ENCODE assay signal across 26 cellular contexts in genomic region chr2:151292124-151292523, GRCh38. TPM values are rescaled to one million over a fixed set of nuclear protein-coding genes. Genes with fewer than 3 reads are reported as not detected.
DNase-seq lines count a peak whose midpoint lies in the region; ATAC-seq, FAIRE-seq and TF ChIP-seq lines count a peak whose summit lies in the region.
"Had no signal": no experiment of that assay in that cellular context is flagged by ENCODE, and none has a peak within 500 bp of the region (broad histone marks: within the 10 kb centered on the region; RNA-seq: fewer than 3 reads in every experiment).

No MANE protein-coding gene starts in this region.

- POLR2A ChIA-PET in A673 (lab: Charles Lee; ENCODE audit: low non-redundant PET) = no interaction called here

- no peak for TF ChIP-seq CTCF in A673 (conservative IDR thresholded peaks at IDR 0.05; ENCODE audit: low read depth, low read length)

- H3K4me3 ChIP-seq in A673 (ENCODE audit: low read depth, low read length, poor library complexity, severe bottlenecking) = no peak overlapping the region
- H3K4me3 ChIP-seq in BLaER1 treated with 17β-estradiol and CSF1 and Interleukin-3, amounts not matched to agents 10 nM and 100 nM = no peak overlapping the region
- H3K4me3 ChIP-seq: GM12878, Peyer's patch, SK-N-MC had no signal

- BruUV-seq in A673 (replicated peaks; lab: Mats Ljungman, UMichigan) = no TSS peak

- DNase-seq in A673 (ENCODE audit: low spot score) (no peak), OCI-M1 (lab: John Stamatoyannopoulos, UW) (peak; percentile 69), left lobe of liver (ENCODE audit: low spot score) (no peak), 8988T (no peak), H54 (ENCODE audit: insufficient read length, low spot score) (no peak)
- DNase-seq in activated T-helper 1 cell treated with anti-CD3 and anti-CD28 coated beads, Interleukin-12 subunit alpha, Interleukin-12 subunit beta, Interleukin-2, Interleukin-4 antibody, amounts not matched to agents 30 ng/mL and 10 ng/mL and 1 ng/mL, durations not matched to agents 14 hours and 24 hours and 36 hours (ENCODE audit: low spot score) = no peak
- DNase-seq: BE2C; Caco-2; CD4-positive, CD25-positive, alpha-beta regulatory T cell; DMS79; EL; GDM1; GOT3; HCEC 1CT; NCI-H1048; NCI-H1417; NCI-H1694; NCI-H2029 treated with DMSO at 0.1 percent for 48 hours; NCI-H446 treated with DMSO at 0.1 percent for 48 hours; NCI-H69; Peyer's patch; SIG-M5 had no signal

- no peak overlapping the region for H3K27ac Mint-ChIP-seq in activated T-helper 1 cell treated with anti-CD3 and anti-CD28 coated beads, Interleukin-12 subunit alpha, Interleukin-12 subunit beta, Interleukin-2, Interleukin-4 antibody, amounts not matched to agents 30 ng/mL and 10 ng/mL and 1 ng/mL, durations not matched to agents 14 hours and 24 hours and 36 hours

- H3K4me1 Mint-ChIP-seq in activated T-helper 1 cell treated with anti-CD3 and anti-CD28 coated beads, Interleukin-12 subunit alpha, Interleukin-12 subunit beta, Interleukin-2, Interleukin-4 antibody, amounts not matched to agents 30 ng/mL and 10 ng/mL and 1 ng/mL, durations not matched to agents 14 hours and 24 hours and 36 hours (ENCODE audit: low read depth) = peaks cover 33% of the 10 kb centered on the region

- peaks cover 4% of the 10 kb centered on the region for H3K9me3 Mint-ChIP-seq in activated T-helper 1 cell treated with anti-CD3 and anti-CD28 coated beads, Interleukin-12 subunit alpha, Interleukin-12 subunit beta, Interleukin-2, Interleukin-4 antibody, amounts not matched to agents 30 ng/mL and 10 ng/mL and 1 ng/mL, durations not matched to agents 14 hours and 24 hours and 36 hours

- CTCF ChIA-PET in A673 (lab: Charles Lee) = no interaction called here

- peak; percentile 40 for ATAC-seq in left lobe of liver
- ATAC-seq in HG03175 (IDR thresholded peaks at IDR 0.05; ENCODE audit: unreplicated experiment) = no peak
- ATAC-seq: GM12878 had no signal

- TF ChIP-seq POLR2A in H54 (IDR thresholded peaks at IDR 0.05; ENCODE audit: low read depth, low read length) = no peak

- no peaks in the 10 kb centered on the region for H4K20me1 ChIP-seq in BLaER1 treated with 17β-estradiol and CSF1 and Interleukin-3, amounts not matched to agents 10 nM and 100 nM

- no peak overlapping the region for H3K4me3 Mint-ChIP-seq in activated T-helper 1 cell treated with anti-CD3 and anti-CD28 coated beads, Interleukin-12 subunit alpha, Interleukin-12 subunit beta, Interleukin-2, Interleukin-4 antibody, amounts not matched to agents 30 ng/mL and 10 ng/mL and 1 ng/mL, durations not matched to agents 14 hours and 24 hours and 36 hours

- no peaks in the 10 kb centered on the region for H3K9me3 ChIP-seq in A673 (ENCODE audit: low read depth, low read length, poor library complexity, severe bottlenecking)
- H3K9me3 ChIP-seq in BLaER1 treated with 17β-estradiol and CSF1 and Interleukin-3, amounts not matched to agents 10 nM and 100 nM (replicated peaks in 1 of 11) = peaks cover 0 to 13% (median 9%) of the 10 kb centered on the region in 11 experiments; a peak in 10 of 22 replicates
- H3K9me3 ChIP-seq: BE2C, Caco-2, Peyer's patch had no signal

- H3K4me2 ChIP-seq in BLaER1 treated with 17β-estradiol and CSF1 and Interleukin-3, amounts not matched to agents 10 nM and 100 nM = peak overlapping the region in 7 of 11 experiments; percentile 6 to 44 (median 20); a peak in 7 of 22 replicates

- peak overlapping the region; percentile 33 for H3K27ac ChIP-seq in A673 (ENCODE audit: low read depth, low read length, poor library complexity, severe bottlenecking)
- no peak overlapping the region for H3K27ac ChIP-seq in BLaER1 treated with 17β-estradiol and CSF1 and Interleukin-3, amounts not matched to agents 10 nM and 100 nM
- H3K27ac ChIP-seq: Peyer's patch, SK-N-MC had no signal

- no peak overlapping the region for H3K9ac ChIP-seq in BLaER1 treated with 17β-estradiol and CSF1 and Interleukin-3, amounts not matched to agents 10 nM and 100 nM

- peaks cover 11% of the 10 kb centered on the region for H3K36me3 Mint-ChIP-seq in activated T-helper 1 cell treated with anti-CD3 and anti-CD28 coated beads, Interleukin-12 subunit alpha, Interleukin-12 subunit beta, Interleukin-2, Interleukin-4 antibody, amounts not matched to agents 30 ng/mL and 10 ng/mL and 1 ng/mL, durations not matched to agents 14 hours and 24 hours and 36 hours (ENCODE audit: low read depth)
- H3K36me3 Mint-ChIP-seq: CD4-positive, CD25-positive, alpha-beta regulatory T cell had no signal

- no peaks in the 10 kb centered on the region for H3K27me3 ChIP-seq in A673 (replicated peaks; ENCODE audit: insufficient read depth, low read depth, low read length, poor library complexity)
- no peaks in the 10 kb centered on the region for H3K27me3 ChIP-seq in BLaER1 treated with 17β-estradiol and CSF1 and Interleukin-3, amounts not matched to agents 10 nM and 100 nM
- H3K27me3 ChIP-seq: BE2C, Peyer's patch had no signal

- peaks cover 39% of the 10 kb centered on the region for H3K4me1 ChIP-seq in A673 (ENCODE audit: insufficient read depth, low read length, poor library complexity, severe bottlenecking)
- H3K4me1 ChIP-seq in BLaER1 treated with 17β-estradiol and CSF1 and Interleukin-3, amounts not matched to agents 10 nM and 100 nM = peaks cover 26 to 39% (median 33%) of the 10 kb centered on the region in 10 experiments
- H3K4me1 ChIP-seq: BE2C, Caco-2 had no signal

- H3K27me3 Mint-ChIP-seq in activated T-helper 1 cell treated with anti-CD3 and anti-CD28 coated beads, Interleukin-12 subunit alpha, Interleukin-12 subunit beta, Interleukin-2, Interleukin-4 antibody, amounts not matched to agents 30 ng/mL and 10 ng/mL and 1 ng/mL, durations not matched to agents 14 hours and 24 hours and 36 hours (ENCODE audit: insufficient read depth) = peaks cover 8% of the 10 kb centered on the region

- no peak for FAIRE-seq in H54 (lab: Jason Lieb, UNC)
- FAIRE-seq: GM12878 had no signal

- intact Hi-C loops in A673 (cut with micrococcal nuclease; ENCODE audit: unreplicated experiment) = loop anchor here (5.0 kb wide), 1 partner anchor 35 kb away; no protein-coding TSS in a partner anchor
- intact Hi-C loops in activated T-helper 1 cell treated with anti-CD3 and anti-CD28 coated beads, Interleukin-12 subunit alpha, Interleukin-12 subunit beta, Interleukin-2, Interleukin-4 antibody, amounts not matched to agents 30 ng/mL and 10 ng/mL and 1 ng/mL, durations not matched to agents 14 hours and 24 hours and 36 hours (cut with micrococcal nuclease) = no loop called here

- H3K36me3 ChIP-seq in A673 (ENCODE audit: insufficient read depth, low read length, poor library complexity, severe bottlenecking) = peaks cover 33% of the 10 kb centered on the region
- H3K36me3 ChIP-seq in BLaER1 treated with 17β-estradiol and CSF1 and Interleukin-3, amounts not matched to agents 10 nM and 100 nM = no peaks in the 10 kb centered on the region
- H3K36me3 ChIP-seq: BE2C, Peyer's patch had no signal

RNA-seq across cellular contexts. Expression of gene NMI, which starts 2.7 kb away (rescaled TPM):
- 76.2 and 78.9 TPM in 2 replicates for total RNA-seq in A673 (2021)
- total RNA-seq in left lobe of liver = 6.6 TPM
- 36.8 and 40.1 TPM in 2 replicates for total RNA-seq in activated T-helper 1 cell treated with anti-CD3 and anti-CD28 coated beads, Interleukin-12 subunit alpha, Interleukin-12 subunit beta, Interleukin-2, Interleukin-4 antibody, amounts not matched to agents 30 ng/mL and 10 ng/mL and 1 ng/mL, durations not matched to agents 14 hours and 24 hours and 36 hours

RNA-seq across cellular contexts. Expression of gene RBM43, which starts 30.5 kb away (rescaled TPM):
- total RNA-seq in A673 (2021) = 4.0 and 4.9 TPM in 2 replicates
- total RNA-seq in left lobe of liver = 3.4 TPM
- total RNA-seq in activated T-helper 1 cell treated with anti-CD3 and anti-CD28 coated beads, Interleukin-12 subunit alpha, Interleukin-12 subunit beta, Interleukin-2, Interleukin-4 antibody, amounts not matched to agents 30 ng/mL and 10 ng/mL and 1 ng/mL, durations not matched to agents 14 hours and 24 hours and 36 hours = 1.9 and 2.9 TPM in 2 replicates
